Comparison of ENCODE assay signal across 1 cellular context in the genomic region with DNA sequence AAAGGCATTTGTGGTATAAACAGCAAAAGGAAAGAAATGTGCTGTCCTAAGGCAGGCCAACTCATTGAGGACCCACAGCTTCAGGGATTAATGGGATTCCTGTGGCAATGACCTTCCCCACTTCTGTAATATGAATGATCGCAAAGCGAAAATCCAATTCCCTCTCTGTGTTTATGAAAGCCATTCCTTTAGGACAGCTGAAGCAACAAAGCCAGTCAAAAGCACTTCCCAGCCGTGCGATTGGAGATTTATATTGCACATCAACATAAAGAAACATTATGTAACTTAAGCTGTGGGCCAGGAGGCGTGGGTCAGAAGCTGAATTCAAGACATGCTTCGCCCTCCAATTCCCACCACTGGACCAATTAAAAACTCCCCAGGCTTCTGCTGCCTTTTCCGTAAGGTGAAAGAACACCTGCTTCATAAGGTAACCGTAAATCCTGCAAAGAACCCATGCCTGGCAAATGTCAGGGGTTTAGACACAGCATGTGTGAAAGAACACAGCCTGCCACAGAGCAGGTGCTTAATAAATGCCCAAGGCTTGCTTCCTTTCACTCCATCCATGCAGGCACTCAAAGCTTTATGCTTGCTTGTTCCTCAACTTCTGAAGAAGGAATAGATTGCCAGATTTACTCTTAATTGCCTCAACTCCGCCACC.
TF ChIP-seq lines count a peak whose summit lies in the region.

No MANE protein-coding gene starts in this region.

TF ChIP-seq in HEK293, 187 proteins besides CTCF, POLR2A, EP300 and RAD21 (continued from another document):
- TF ChIP-seq, protein P1, sequence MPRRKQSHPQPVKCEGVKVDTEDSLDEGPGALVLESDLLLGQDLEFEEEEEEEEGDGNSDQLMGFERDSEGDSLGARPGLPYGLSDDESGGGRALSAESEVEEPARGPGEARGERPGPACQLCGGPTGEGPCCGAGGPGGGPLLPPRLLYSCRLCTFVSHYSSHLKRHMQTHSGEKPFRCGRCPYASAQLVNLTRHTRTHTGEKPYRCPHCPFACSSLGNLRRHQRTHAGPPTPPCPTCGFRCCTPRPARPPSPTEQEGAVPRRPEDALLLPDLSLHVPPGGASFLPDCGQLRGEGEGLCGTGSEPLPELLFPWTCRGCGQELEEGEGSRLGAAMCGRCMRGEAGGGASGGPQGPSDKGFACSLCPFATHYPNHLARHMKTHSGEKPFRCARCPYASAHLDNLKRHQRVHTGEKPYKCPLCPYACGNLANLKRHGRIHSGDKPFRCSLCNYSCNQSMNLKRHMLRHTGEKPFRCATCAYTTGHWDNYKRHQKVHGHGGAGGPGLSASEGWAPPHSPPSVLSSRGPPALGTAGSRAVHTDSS (tag by site-specific recombination; IDR thresholded peaks at IDR 0.05) = no peak
- TF ChIP-seq PRDM10 (tag by site-specific recombination; IDR thresholded peaks at IDR 0.05) = no peak
